14 cellular contexts compared by ENCODE assay signal in genomic region chr9:136291306-136292025, GRCh38. TPM values are rescaled to one million over a fixed set of nuclear protein-coding genes. Genes with fewer than 3 reads are reported as not detected.
A peak's percentile ranks its signal among the peaks of the same experiment; 100 is the strongest.
DNase-seq lines count a peak whose midpoint lies in the region; ATAC-seq, FAIRE-seq and TF ChIP-seq lines count a peak whose summit lies in the region.
"Had no signal": no experiment of that assay in that cellular context is flagged by ENCODE, and none has a peak within 500 bp of the region (broad histone marks: within the 10 kb centered on the region; RNA-seq: fewer than 3 reads in every experiment).

No MANE protein-coding gene starts in this region.

- TF ChIP-seq RAD21 in Ishikawa (IDR thresholded peaks at IDR 0.05; ENCODE audit: low read depth) = no peak

- no peak for FAIRE-seq in kidney (lab: Jason Lieb, UNC)
- FAIRE-seq: A204.1 had no signal

- WGBS in right cardiac atrium = 79% methylated on average over 22 of the region's 22 CpGs

- H3K27me3 ChIP-seq in right cardiac atrium (ENCODE audit: control insufficient read depth, insufficient read depth) = no peaks in the 10 kb centered on the region

- intact Hi-C loops in right cardiac atrium (cut with DNase I) = no loop called here
- intact Hi-C loops in left cardiac atrium (cut with DNase I) = no loop called here
- intact Hi-C loops in kidney (cut with DNase I) = no loop called here

- no peak overlapping the region for H3K9ac ChIP-seq in kidney (ENCODE audit: low read length in 2 of 2)

- H3K4me3 ChIP-seq in right cardiac atrium (ENCODE audit: low read length) (no peak overlapping the region), kidney (ENCODE audit: low read length in 2 of 2) (no peak overlapping the region)
- H3K4me3 ChIP-seq: GM23338 had no signal

- H3K36me3 ChIP-seq in kidney (ENCODE audit: control insufficient read depth in 1 of 2, insufficient read depth in 2 of 2, low read length in 2 of 2) = no peaks in the 10 kb centered on the region

- ATAC-seq in right cardiac atrium (no peak), left cardiac atrium (no peak), HG03571 (IDR thresholded peaks at IDR 0.05; ENCODE audit: unreplicated experiment) (no peak)
- ATAC-seq: GM23338 had no signal

- H3K9me3 ChIP-seq in right cardiac atrium (ENCODE audit: control insufficient read depth, low read length) (no peaks in the 10 kb centered on the region), kidney (ENCODE audit: control insufficient read depth in 1 of 2, low read length in 2 of 2) (no peaks in the 10 kb centered on the region)
- H3K9me3 ChIP-seq: Caco-2 had no signal

- H3K27ac ChIP-seq in right cardiac atrium (ENCODE audit: low read length) (no peak overlapping the region), kidney (ENCODE audit: low read depth in 2 of 2, low read length in 2 of 2) (no peak overlapping the region)

- H3K4me1 ChIP-seq in right cardiac atrium (ENCODE audit: control insufficient read depth, insufficient read depth, low read length) (no peaks in the 10 kb centered on the region), kidney (ENCODE audit: control insufficient read depth in 1 of 2, insufficient read depth in 1 of 2, low read depth in 1 of 2, low read length in 2 of 2) (no peaks in the 10 kb centered on the region)

- DNase-seq in right cardiac atrium = peak in 2 of 3 donors; percentile 37 to 44
- DNase-seq in left cardiac atrium = no peak
- DNase-seq in kidney = peak; percentile 48
- no peak for DNase-seq in NK-92 treated with Interleukin-12 subunit alpha and Interleukin-12 subunit beta, amount 100 ng/mL, for 24 hours (lab: John Stamatoyannopoulos, UW)
- DNase-seq in DMS153 treated with DMSO at 0.1 percent for 48 hours (lab: John Stamatoyannopoulos, UW; ENCODE audit: unreplicated experiment) = no peak
- DNase-seq: Caco-2; CD8-positive, alpha-beta memory T cell; H7 had no signal

- TF ChIP-seq EP300 in Ishikawa (IDR thresholded peaks at IDR 0.05; ENCODE audit: borderline replicate concordance) = no peak

- TF ChIP-seq CTCF in kidney (IDR thresholded peaks at IDR 0.05; ENCODE audit: borderline replicate concordance, extremely low read depth, insufficient read depth) = no peak

TF ChIP-seq in Ishikawa, 13 proteins besides CTCF, POLR2A, EP300 and RAD21:
- TF ChIP-seq TEAD4 (IDR thresholded peaks at IDR 0.05) = no peak
- no peak for TF ChIP-seq NFIC (IDR thresholded peaks at IDR 0.05)
- no peak for TF ChIP-seq FOXM1 (IDR thresholded peaks at IDR 0.05; ENCODE audit: borderline replicate concordance, low read depth)
- TF ChIP-seq TCF12 (IDR thresholded peaks at IDR 0.05; ENCODE audit: low read depth) = peak; percentile 42; the same call in 1 of the 2 replicates
- TF ChIP-seq EGR1 (IDR thresholded peaks at IDR 0.05) = peak; percentile 46
- no peak for TF ChIP-seq MAX (IDR thresholded peaks at IDR 0.05)
- no peak for TF ChIP-seq ZBTB7A (IDR thresholded peaks at IDR 0.05; ENCODE audit: low read depth)
- TF ChIP-seq CREB1 (IDR thresholded peaks at IDR 0.05; ENCODE audit: low read depth) = no peak
- TF ChIP-seq TAF1 (IDR thresholded peaks at IDR 0.05; ENCODE audit: low read depth) = no peak
- TF ChIP-seq CEBPB (IDR thresholded peaks at IDR 0.05) = no peak
- TF ChIP-seq USF1 (IDR thresholded peaks at IDR 0.05) = no peak
- TF ChIP-seq REST (IDR thresholded peaks at IDR 0.05; ENCODE audit: low read depth) = no peak
- TF ChIP-seq YY1 (IDR thresholded peaks at IDR 0.05; ENCODE audit: low read depth) = no peak
TF ChIP-seq in Ishikawa: peak in this region for 2.

RNA-seq across cellular contexts. Expression of gene CCDC187, which starts 12.4 kb away (rescaled TPM):
- not detected for total RNA-seq in right cardiac atrium
- polyA plus RNA-seq in right cardiac atrium = not detected
- total RNA-seq in left cardiac atrium = not detected
- total RNA-seq in kidney = 2.3 TPM
- 0.84 TPM for polyA plus RNA-seq in kidney (ENCODE audit: insufficient read depth, low read depth, low replicate concordance)
- total RNA-seq: CD8-positive, alpha-beta memory T cell; H7 had no signal
- polyA plus RNA-seq: BJ; CD8-positive, alpha-beta memory T cell; GM23338 had no signal

RNA-seq across cellular contexts. Expression of gene GPSM1, which starts 35.9 kb away (rescaled TPM):
- total RNA-seq in right cardiac atrium (10 to 100 TPM; 46.3 to 90.6 (median 71.6) TPM), left cardiac atrium (10 to 100 TPM; 55.6 to 58.6 TPM), kidney (11.6 TPM)
- polyA plus RNA-seq in right cardiac atrium (73.3 TPM), kidney (ENCODE audit: insufficient read depth, low read depth, low replicate concordance) (11.9 TPM)
- polyA plus RNA-seq: IgD-negative memory B cell had no signal

RNA-seq across cellular contexts. Expression of gene QSOX2, which starts 45.9 kb away (rescaled TPM):
- 1 to 10 TPM; 5.3 to 9.0 (median 7.5) TPM for total RNA-seq in right cardiac atrium
- 4.5 TPM for polyA plus RNA-seq in right cardiac atrium
- 1 to 10 TPM; 6.5 to 6.6 TPM for total RNA-seq in left cardiac atrium
- 10.1 TPM for total RNA-seq in kidney
- 4.0 TPM for polyA plus RNA-seq in kidney (ENCODE audit: insufficient read depth, low read depth, low replicate concordance)

Comparison
In these comparisons a context has a peak if more than half of its experiments do, and no peak if none do; other contexts are left out.
1. DNase-seq: peak in right cardiac atrium (2 of 3) and kidney (single experiment); none in left cardiac atrium (single experiment), NK-92 treated with Interleukin-12 subunit alpha and Interleukin-12 subunit beta, amount 100 ng/mL, for 24 hours (single experiment) and DMS153 treated with DMSO at 0.1 percent for 48 hours (single experiment).